Comparison of ENCODE assay signal across 8 cellular contexts in the genomic region with DNA sequence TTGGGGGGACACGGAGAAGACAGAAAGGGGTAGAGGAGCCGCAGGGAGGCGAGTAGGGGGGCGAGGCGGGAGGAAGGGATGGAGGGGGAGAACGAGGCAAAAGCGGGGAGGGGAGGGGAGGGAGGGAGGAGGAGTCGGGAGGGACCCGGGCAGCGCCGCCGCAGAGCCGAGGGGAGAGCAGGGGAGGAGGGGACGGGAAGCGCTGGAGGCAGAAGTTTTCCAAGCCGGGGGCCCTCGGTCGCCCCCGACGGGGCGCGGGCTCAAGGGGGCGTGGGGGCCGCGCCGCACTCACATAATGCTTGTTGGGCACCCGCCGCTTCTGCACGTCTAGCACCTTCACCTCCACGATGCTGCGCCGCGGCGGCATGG. TPM values are rescaled to one million over a fixed set of nuclear protein-coding genes. Genes with fewer than 3 reads are reported as not detected.
DNase-seq lines count a peak whose midpoint lies in the region; ATAC-seq and TF ChIP-seq lines count a peak whose summit lies in the region.

No MANE protein-coding gene starts in this region.

- H3K27ac ChIP-seq in caudate nucleus (ENCODE audit: low read depth, low read length) (peak overlapping the region; percentile 54), suprapubic skin (peak overlapping the region; percentile 95)

- no peaks in the 10 kb centered on the region for H3K27me3 ChIP-seq in MG63
- no peaks in the 10 kb centered on the region for H3K27me3 ChIP-seq in suprapubic skin

- WGBS in suprapubic skin, result under 1% methylated on average over 29 of the region's 34 CpGs

- no peaks in the 10 kb centered on the region for H3K9me3 ChIP-seq in MG63
- no peaks in the 10 kb centered on the region for H3K9me3 ChIP-seq in suprapubic skin

- TF ChIP-seq POLR2A in suprapubic skin (IDR thresholded peaks at IDR 0.05), result no peak

- H3K4me3 ChIP-seq in MG63 (peak overlapping the region; percentile 68), suprapubic skin (peak overlapping the region; percentile 94)

- ATAC-seq in left lobe of liver, result peak; percentile 38

- H3K36me3 ChIP-seq in MG63 (peaks cover 14% of the 10 kb centered on the region), suprapubic skin (no peaks in the 10 kb centered on the region)

- peak; percentile 78 for DNase-seq in GM03348 (ENCODE audit: low spot score)
- peak; percentile 67 for DNase-seq in MG63
- peak in 14 of 61 donors; percentile 23 to 74 (median 51) for DNase-seq in caudate nucleus (lab: John Stamatoyannopoulos, UW)
- DNase-seq in left lobe of liver (ENCODE audit: low spot score), result no peak
- DNase-seq in suprapubic skin (ENCODE audit: low spot score in 2 of 2), result no peak
- DNase-seq in OCI-M2 (lab: John Stamatoyannopoulos, UW; ENCODE audit: unreplicated experiment), result no peak
- no peak for DNase-seq in effector CD8-positive, alpha-beta T cell (lab: John Stamatoyannopoulos, UW)
- DNase-seq in SKM-1 treated with dmso at 0.1 percent for 144 hours (lab: John Stamatoyannopoulos, UW; ENCODE audit: unreplicated experiment), result no peak

- peaks cover 55% of the 10 kb centered on the region for H3K4me1 ChIP-seq in suprapubic skin

- TF ChIP-seq EP300 in suprapubic skin (IDR thresholded peaks at IDR 0.05), result no peak

- no peak for TF ChIP-seq CTCF in suprapubic skin (IDR thresholded peaks at IDR 0.05)

RNA-seq across cellular contexts. Expression of a gene that starts 0.4 kb away (rescaled TPM):
- total RNA-seq in MG63 (2014; rRNA removed; shearing (Covaris generic); ENCODE audit: low replicate concordance), result 4.4 and 15.2 TPM in 2 replicates
- total RNA-seq in left lobe of liver (3.8 TPM), suprapubic skin (10 to 100 TPM; 29.1 to 42.1 (median 31.3) TPM)

Comparison
In these comparisons a context has a peak if more than half of its experiments do, and no peak if none do; other contexts are left out.
1. DNase-seq: peak in GM03348 (single experiment) and MG63 (single experiment); none in left lobe of liver (single experiment), suprapubic skin (0 of 2), OCI-M2 (single experiment), effector CD8-positive, alpha-beta T cell (single experiment) and SKM-1 treated with dmso at 0.1 percent for 144 hours (single experiment).